9 cellular contexts compared by ENCODE assay signal in the genomic region with DNA sequence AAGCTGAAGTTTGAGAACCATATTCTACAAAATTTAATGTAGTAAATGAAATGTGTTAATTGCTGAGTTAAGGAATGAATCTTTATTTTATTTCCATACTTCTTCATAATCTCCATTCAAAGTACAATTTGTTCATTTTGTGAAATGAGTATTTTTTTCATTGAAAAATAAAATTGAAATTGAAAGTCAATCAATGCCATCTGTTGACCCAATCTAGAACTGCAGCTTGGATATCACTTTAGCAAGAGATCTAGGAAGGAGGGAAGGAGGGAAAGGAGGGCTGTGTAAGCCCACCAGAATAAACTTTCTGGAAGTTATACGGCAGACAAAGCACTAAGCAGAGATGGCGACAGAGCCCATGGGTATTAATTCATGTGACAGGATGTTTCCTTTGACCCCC.
DNase-seq lines count a peak whose midpoint lies in the region; ATAC-seq, FAIRE-seq and TF ChIP-seq lines count a peak whose summit lies in the region.
"Had no signal": no experiment of that assay in that cellular context is flagged by ENCODE, and none has a peak within 500 bp of the region (broad histone marks: within the 10 kb centered on the region; RNA-seq: fewer than 3 reads in every experiment).

No MANE protein-coding gene starts in this region.

- ATAC-seq in HG03565 (IDR thresholded peaks at IDR 0.05; ENCODE audit: unreplicated experiment), result no peak
- no peak for ATAC-seq in HG03159 (IDR thresholded peaks at IDR 0.05; ENCODE audit: unreplicated experiment)

- no peak overlapping the region for H3K27ac ChIP-seq in keratinocyte (ENCODE audit: control insufficient read depth, insufficient read depth, low read length)

- no peaks in the 10 kb centered on the region for H4K20me1 ChIP-seq in keratinocyte (ENCODE audit: control insufficient read depth, extremely low read depth, insufficient read depth, low read length)

- peaks cover 5% of the 10 kb centered on the region for H3K27me3 ChIP-seq in adipocyte (replicated peaks; ENCODE audit: control insufficient read depth, insufficient read depth, low read length)
- no peaks in the 10 kb centered on the region for H3K27me3 ChIP-seq in keratinocyte (ENCODE audit: control insufficient read depth, extremely low read depth, insufficient read depth, low read length)

- no peak overlapping the region for H3K4me2 ChIP-seq in keratinocyte (ENCODE audit: control insufficient read depth, extremely low read depth, insufficient read depth, low read depth, low read length)

- no peaks in the 10 kb centered on the region for H3K79me2 ChIP-seq in keratinocyte (ENCODE audit: control insufficient read depth, insufficient read depth, low read length)

- DNase-seq in AG04449 (ENCODE audit: low read depth, low spot score) (peak; percentile 0), GM12865 (ENCODE audit: low read depth) (no peak), adipocyte (ENCODE audit: low read depth) (peak; percentile 61), keratinocyte (ENCODE audit: low read depth, low spot score) (no peak), NCI-H1105 treated with DMSO at 0.1 percent for 48 hours (lab: John Stamatoyannopoulos, UW) (no peak), epidermal melanocyte (ENCODE audit: insufficient read length, low spot score) (no peak)
- DNase-seq: effector memory CD4-positive, alpha-beta T cell had no signal

- H3K4me3 ChIP-seq in AG04449 (ENCODE audit: low read depth, low read length) (no peak overlapping the region), GM12865 (ENCODE audit: low read depth, low read length) (no peak overlapping the region), adipocyte (ENCODE audit: low read length) (no peak overlapping the region), keratinocyte (ENCODE audit: control insufficient read depth in 2 of 3, extremely low read depth in 1 of 3, insufficient read depth in 2 of 3, low read depth in 1 of 3, low read length in 3 of 3) (no peak overlapping the region)

- H3K9me1 ChIP-seq in keratinocyte (ENCODE audit: control insufficient read depth, extremely low read depth, insufficient read depth, low read length), result no peaks in the 10 kb centered on the region

- H3K9ac ChIP-seq in adipocyte (ENCODE audit: low read length), result no peak overlapping the region
- H3K9ac ChIP-seq in keratinocyte (ENCODE audit: control insufficient read depth, extremely low read depth, insufficient read depth, low read length), result no peak overlapping the region

- dilution Hi-C loops in keratinocyte (cut with MboI; ENCODE audit: extremely low pct_ligation_motif_present, low sequenced_read_pairs), result no loop called here

- POLR2A ChIA-PET in AG04449 (lab: Yijun Ruan, JAX), result no interaction called here

- no peaks in the 10 kb centered on the region for H3K36me3 ChIP-seq in adipocyte (ENCODE audit: control insufficient read depth, insufficient read depth, low read length, severe bottlenecking)
- H3K36me3 ChIP-seq in keratinocyte (ENCODE audit: control insufficient read depth in 2 of 2, extremely low read depth in 1 of 2, insufficient read depth in 2 of 2, low read length in 2 of 2), result no peaks in the 10 kb centered on the region

- FAIRE-seq in keratinocyte (lab: Jason Lieb, UNC), result no peak

- CTCF ChIA-PET in AG04449 (lab: Yijun Ruan, JAX), result interaction anchor here (0.9 to 1.2 kb wide), 5 partner anchors 15 to 389 kb away, joined by 3 to 5 read pairs (median 3); no protein-coding TSS in a partner anchor

- no peak overlapping the region for H2AFZ ChIP-seq in keratinocyte (ENCODE audit: control insufficient read depth, low read length)

- H3K4me1 ChIP-seq in adipocyte (ENCODE audit: control insufficient read depth, insufficient read depth, low read length), result no peaks in the 10 kb centered on the region
- no peaks in the 10 kb centered on the region for H3K4me1 ChIP-seq in keratinocyte (ENCODE audit: control insufficient read depth, extremely low read depth, insufficient read depth, low read length)

- TF ChIP-seq CTCF in AG04449 (IDR thresholded peaks at IDR 0.05; ENCODE audit: insufficient read depth, low read length, missing control alignments), result no peak
- peak; percentile 13 for TF ChIP-seq CTCF in GM12865 (IDR thresholded peaks at IDR 0.05; ENCODE audit: insufficient read depth, low read depth, low read length, missing control alignments)
- TF ChIP-seq CTCF in keratinocyte (optimal IDR thresholded peaks at IDR 0.05 in 1 of 3, IDR thresholded peaks at IDR 0.05 in 1 of 3, conservative IDR thresholded peaks at IDR 0.05 in 1 of 3; ENCODE audit: extremely low read depth in 1 of 3, insufficient read depth in 2 of 3, low read length in 3 of 3), result peak in 2 of 3 experiments; percentile 20 to 35

- no peaks in the 10 kb centered on the region for H3K9me3 ChIP-seq in adipocyte (ENCODE audit: control insufficient read depth, low read length)
- no peaks in the 10 kb centered on the region for H3K9me3 ChIP-seq in keratinocyte (ENCODE audit: control insufficient read depth, low read depth, low read length)

Comparison
In these comparisons a context has a peak if more than half of its experiments do, and no peak if none do; other contexts are left out.
1. DNase-seq: peak in AG04449 (single experiment) and adipocyte (single experiment); none in GM12865 (single experiment), keratinocyte (single experiment), NCI-H1105 treated with DMSO at 0.1 percent for 48 hours (single experiment) and epidermal melanocyte (single experiment).